In the genomic region with DNA sequence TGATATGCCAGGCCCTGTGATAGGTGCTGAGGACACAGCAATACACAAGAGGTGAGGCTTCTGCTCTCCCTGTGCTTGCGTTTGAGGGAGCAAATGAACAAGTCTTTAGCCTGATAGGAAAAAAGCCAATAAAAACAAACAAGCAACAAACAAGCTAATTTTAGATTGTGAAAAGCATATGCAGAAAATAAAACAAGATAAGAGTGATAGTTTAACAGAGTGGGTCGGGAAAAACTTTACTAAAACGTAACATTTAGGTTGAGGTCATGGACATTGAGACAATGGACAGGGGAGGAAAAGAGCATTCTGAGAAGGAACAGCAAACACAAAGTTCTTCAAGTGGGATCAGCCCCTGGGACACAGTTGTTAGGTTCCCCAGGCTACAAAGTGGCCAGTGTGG, we compare ENCODE assay signal across 8 cellular contexts. TPM values are rescaled to one million over a fixed set of nuclear protein-coding genes. Genes with fewer than 3 reads are reported as not detected.
DNase-seq lines count a peak whose midpoint lies in the region; ATAC-seq, FAIRE-seq and TF ChIP-seq lines count a peak whose summit lies in the region.

No MANE protein-coding gene starts in this region.

- H3K9me3 ChIP-seq in BLaER1: peaks cover 12% of the 10 kb centered on the region; the same call in 1 of the 2 replicates
- H3K9me3 ChIP-seq in KOPT-K1 (ENCODE audit: insufficient read depth, low read length, poor library complexity, severe bottlenecking): peaks cover 10% of the 10 kb centered on the region
- H3K9me3 ChIP-seq in OCI-LY7 (ENCODE audit: low read length): no peaks in the 10 kb centered on the region

- no TSS peak for BruUV-seq in OCI-LY7 (replicated peaks; lab: Mats Ljungman, UMichigan)

- H2AFZ ChIP-seq in OCI-LY7 (ENCODE audit: low read length): no peak overlapping the region

- no peaks in the 10 kb centered on the region for H3K9me3 Mint-ChIP-seq in central memory CD8-positive, alpha-beta T cell
- no peaks in the 10 kb centered on the region for H3K9me3 Mint-ChIP-seq in natural killer cell treated with Interleukin-12 subunit alpha and Interleukin-12 subunit beta and Interleukin-15 and Interleukin-18, amount 100 ng/mL, for 72 hours

- H4K20me1 ChIP-seq in BLaER1 (no peaks in the 10 kb centered on the region), OCI-LY7 (ENCODE audit: insufficient read depth, low read length) (no peaks in the 10 kb centered on the region)

- peaks cover 5% of the 10 kb centered on the region for H3K36me3 Mint-ChIP-seq in central memory CD8-positive, alpha-beta T cell (ENCODE audit: insufficient read depth)
- peaks cover 6% of the 10 kb centered on the region for H3K36me3 Mint-ChIP-seq in natural killer cell treated with Interleukin-12 subunit alpha and Interleukin-12 subunit beta and Interleukin-15 and Interleukin-18, amount 100 ng/mL, for 72 hours

- POLR2A ChIA-PET in OCI-LY7 (lab: Charles Lee): interaction anchor here (0.6 kb wide), 1 partner anchor 190 kb away, joined by 3 read pairs; no protein-coding TSS in a partner anchor

- H3K4me1 Mint-ChIP-seq in central memory CD8-positive, alpha-beta T cell: peaks cover 46% of the 10 kb centered on the region
- peaks cover 66 to 70% of the 10 kb centered on the region in 2 donors for H3K4me1 Mint-ChIP-seq in natural killer cell treated with Interleukin-12 subunit alpha and Interleukin-12 subunit beta and Interleukin-15 and Interleukin-18, amount 100 ng/mL, for 72 hours (ENCODE audit: low read depth in 2 of 2)

- peaks cover 81% of the 10 kb centered on the region for H3K4me1 ChIP-seq in BLaER1
- H3K4me1 ChIP-seq in OCI-LY7 (ENCODE audit: insufficient read depth, low read length, poor library complexity, severe bottlenecking): no peaks in the 10 kb centered on the region

- no peak for FAIRE-seq in RCC 7860 (lab: Jason Lieb, UNC)

- peak overlapping the region; percentile 1 for H3K4me3 Mint-ChIP-seq in central memory CD8-positive, alpha-beta T cell
- H3K4me3 Mint-ChIP-seq in natural killer cell treated with Interleukin-12 subunit alpha and Interleukin-12 subunit beta and Interleukin-15 and Interleukin-18, amount 100 ng/mL, for 72 hours: peak overlapping the region; percentile 98

- no peaks in the 10 kb centered on the region for H3K27me3 ChIP-seq in BLaER1

- H3K4me2 ChIP-seq in BLaER1 (peak overlapping the region; percentile 89), OCI-LY7 (ENCODE audit: low read length) (no peak overlapping the region)

- no peaks in the 10 kb centered on the region for H3K9me2 ChIP-seq in OCI-LY7 (ENCODE audit: insufficient read depth, low read length)

- intact Hi-C loops in OCI-LY7 (cut with micrococcal nuclease; ENCODE audit: unreplicated experiment): no loop called here

- no peak for TF ChIP-seq CTCF in OCI-LY7 (conservative IDR thresholded peaks at IDR 0.05; ENCODE audit: low read length)

- H3K4me3 ChIP-seq in BLaER1 (peak overlapping the region; percentile 31), OCI-LY7 (ENCODE audit: low read depth, low read length, poor library complexity, severe bottlenecking) (no peak overlapping the region)

- H3K36me3 ChIP-seq in BLaER1: no peaks in the 10 kb centered on the region
- no peaks in the 10 kb centered on the region for H3K36me3 ChIP-seq in KOPT-K1 (ENCODE audit: insufficient read depth, low read length)
- H3K36me3 ChIP-seq in OCI-LY7 (ENCODE audit: insufficient read depth, low read length): no peaks in the 10 kb centered on the region

- peak overlapping the region; percentile 17 for H3K27ac Mint-ChIP-seq in central memory CD8-positive, alpha-beta T cell (ENCODE audit: low read depth)
- H3K27ac Mint-ChIP-seq in natural killer cell treated with Interleukin-12 subunit alpha and Interleukin-12 subunit beta and Interleukin-15 and Interleukin-18, amount 100 ng/mL, for 72 hours: peak overlapping the region; percentile 89 to 90

- peak overlapping the region; percentile 54 for H3K9ac ChIP-seq in BLaER1

- no peak for ATAC-seq in central memory CD8-positive, alpha-beta T cell (replicated peaks; ENCODE audit: extremely low read depth, poor library complexity, severe bottlenecking)
- no peak for ATAC-seq in natural killer cell treated with Interleukin-12 subunit alpha and Interleukin-12 subunit beta and Interleukin-15 and Interleukin-18, amount 100 ng/mL, for 72 hours

- DNase-seq in central memory CD8-positive, alpha-beta T cell (ENCODE audit: low spot score in 2 of 2): no peak
- no peak for DNase-seq in natural killer cell treated with Interleukin-12 subunit alpha and Interleukin-12 subunit beta and Interleukin-15 and Interleukin-18, amount 100 ng/mL, for 72 hours (ENCODE audit: low spot score)
- DNase-seq in RCC 7860 (ENCODE audit: low spot score) (no peak), OCI-LY7 (ENCODE audit: low spot score) (no peak), anterior cingulate cortex (lab: John Stamatoyannopoulos, UW) (no peak)
- DNase-seq in activated CD8-positive, alpha-beta memory T cell treated with anti-CD3 and anti-CD28 coated beads, Interleukin-2, amount 50 U/mL, for 4 hours: no peak

- H3K27me3 Mint-ChIP-seq in central memory CD8-positive, alpha-beta T cell: no peaks in the 10 kb centered on the region
- no peaks in the 10 kb centered on the region for H3K27me3 Mint-ChIP-seq in natural killer cell treated with Interleukin-12 subunit alpha and Interleukin-12 subunit beta and Interleukin-15 and Interleukin-18, amount 100 ng/mL, for 72 hours

- H3K27ac ChIP-seq in BLaER1: peak overlapping the region; percentile 78
- H3K27ac ChIP-seq in KOPT-K1 (ENCODE audit: low read depth, low read length, poor library complexity, severe bottlenecking): peak overlapping the region; percentile 82
- no peak overlapping the region for H3K27ac ChIP-seq in OCI-LY7 (ENCODE audit: low read depth, low read length, poor library complexity, severe bottlenecking)

- H3K79me2 ChIP-seq in OCI-LY7 (ENCODE audit: insufficient read depth, low read depth, low read length): no peaks in the 10 kb centered on the region

- CTCF ChIA-PET in OCI-LY7 (lab: Charles Lee; ENCODE audit: unreplicated experiment): interaction anchor here (0.5 kb wide), 1 partner anchor 24 kb away, joined by 3 read pairs; no protein-coding TSS in a partner anchor

RNA-seq across cellular contexts. Expression of a gene that starts 4.3 kb away (rescaled TPM):
- 10 to 100 TPM; 24.5 to 30.4 TPM for total RNA-seq in natural killer cell treated with Interleukin-12 subunit alpha and Interleukin-12 subunit beta and Interleukin-15 and Interleukin-18, amount 100 ng/mL, for 72 hours
- total RNA-seq in OCI-LY7 (2014; rRNA removed; shearing (Covaris generic)): not detected in 2 replicates
- total RNA-seq in OCI-LY7 (2022): not detected in 2 replicates

RNA-seq across cellular contexts. Expression of a gene that starts 24.0 kb away (rescaled TPM):
- 10 to 100 TPM; 54.1 to 68.8 TPM for total RNA-seq in natural killer cell treated with Interleukin-12 subunit alpha and Interleukin-12 subunit beta and Interleukin-15 and Interleukin-18, amount 100 ng/mL, for 72 hours
- total RNA-seq in OCI-LY7 (2014; rRNA removed; shearing (Covaris generic)): 12.6 and 18.9 TPM in 2 replicates
- total RNA-seq in OCI-LY7 (2022): 22.4 and 28.3 TPM in 2 replicates

Comparison
In these comparisons a context has a peak if more than half of its experiments do, and no peak if none do; other contexts are left out.
1. RNA of a gene that starts 4.3 kb away (total RNA-seq): 24.5 to 30.4 TPM in natural killer cell treated with Interleukin-12 subunit alpha and Interleukin-12 subunit beta and Interleukin-15 and Interleukin-18, amount 100 ng/mL, for 72 hours; not detected in OCI-LY7; every median in the first group is over 10 times any median in the second.